8 cellular contexts compared by ENCODE assay signal in the genomic region with DNA sequence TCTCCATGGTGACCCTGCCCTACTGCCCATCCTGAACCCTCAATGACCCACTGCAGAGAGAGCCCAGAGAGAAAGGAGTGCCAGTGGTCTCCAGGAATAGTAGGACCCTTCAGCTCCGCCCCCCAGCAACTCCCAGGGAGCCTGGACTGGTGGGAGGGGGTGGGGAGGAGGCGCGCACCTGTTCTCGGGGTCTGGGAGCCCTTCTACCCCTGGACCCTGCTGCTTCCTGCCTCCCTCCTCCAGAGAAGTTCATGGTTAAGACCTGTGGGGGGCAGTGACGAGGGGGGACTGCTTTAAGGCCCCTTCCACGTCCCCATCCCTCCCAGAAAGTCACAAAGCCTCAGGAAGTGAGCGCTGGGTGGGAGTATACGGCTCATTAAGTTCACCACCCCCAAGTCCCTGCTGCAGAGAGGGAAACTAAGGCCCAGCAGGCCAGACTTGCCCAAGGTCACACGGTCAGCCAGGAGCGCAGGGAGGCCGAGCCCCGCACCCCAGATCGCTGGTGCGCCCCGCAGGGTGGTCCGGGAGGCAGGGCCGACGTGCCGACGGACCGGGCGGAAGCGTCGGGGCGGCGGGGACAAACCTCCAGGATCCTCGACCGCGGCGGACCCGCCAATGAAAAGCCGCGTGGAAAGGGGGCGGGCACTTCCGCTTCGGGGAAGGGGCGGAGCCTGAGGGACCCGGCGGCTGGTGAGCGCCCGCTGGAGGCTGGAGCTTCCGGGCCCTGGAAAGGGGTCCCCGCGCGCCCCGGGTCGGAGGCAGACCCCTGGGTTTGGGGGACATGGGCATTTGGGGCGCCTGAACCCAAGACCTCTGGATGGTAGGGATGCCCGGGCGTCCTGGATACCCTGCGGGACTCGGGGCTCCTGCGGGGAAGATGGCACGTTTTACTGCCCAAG. TPM values are rescaled to one million over a fixed set of nuclear protein-coding genes. Genes with fewer than 3 reads are reported as not detected.
DNase-seq lines count a peak whose midpoint lies in the region; ATAC-seq and TF ChIP-seq lines count a peak whose summit lies in the region.

A gene with protein sequence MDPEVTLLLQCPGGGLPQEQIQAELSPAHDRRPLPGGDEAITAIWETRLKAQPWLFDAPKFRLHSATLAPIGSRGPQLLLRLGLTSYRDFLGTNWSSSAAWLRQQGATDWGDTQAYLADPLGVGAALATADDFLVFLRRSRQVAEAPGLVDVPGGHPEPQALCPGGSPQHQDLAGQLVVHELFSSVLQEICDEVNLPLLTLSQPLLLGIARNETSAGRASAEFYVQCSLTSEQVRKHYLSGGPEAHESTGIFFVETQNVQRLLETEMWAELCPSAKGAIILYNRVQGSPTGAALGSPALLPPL (plus strand): TSS at position 667 of the 899 bp plus-strand sequence. CDS start 379 bp downstream, outside the sequence.
A gene with protein sequence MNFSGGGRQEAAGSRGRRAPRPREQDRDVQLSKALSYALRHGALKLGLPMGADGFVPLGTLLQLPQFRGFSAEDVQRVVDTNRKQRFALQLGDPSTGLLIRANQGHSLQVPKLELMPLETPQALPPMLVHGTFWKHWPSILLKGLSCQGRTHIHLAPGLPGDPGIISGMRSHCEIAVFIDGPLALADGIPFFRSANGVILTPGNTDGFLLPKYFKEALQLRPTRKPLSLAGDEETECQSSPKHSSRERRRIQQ (minus strand): TSS at position 579 of the 899 bp plus-strand sequence. CDS start 326 bp downstream, at position 253.

- H3K4me3 Mint-ChIP-seq in T-helper 1 cell treated with Interleukin-12 subunit alpha and Interleukin-12 subunit beta and Interleukin-4 antibody, amounts not matched to agents 30 μg/mL and 1 μg/mL, for 36 hours, result peak within 1 kb of the TSS; percentile 88

- H3K9me3 Mint-ChIP-seq in T-helper 1 cell treated with Interleukin-12 subunit alpha and Interleukin-12 subunit beta and Interleukin-4 antibody, amounts not matched to agents 30 μg/mL and 1 μg/mL, for 36 hours, result no peaks in the 10 kb centered on the region

- peak; percentile 81 to 88 (median 82) for ATAC-seq in psoas muscle

- intact Hi-C loops in left ventricle myocardium inferior (cut with micrococcal nuclease), result no loop called here
- intact Hi-C loops in psoas muscle (cut with DNase I), result loop anchor here in 1 of 2 donors (5.0 kb wide), 1 partner anchor 39 kb away; a partner anchor contains a TSS

- H3K9me3 ChIP-seq in left ventricle myocardium inferior (replicated peaks) (no peaks in the 10 kb centered on the region), psoas muscle (no peaks in the 10 kb centered on the region)

- H3K4me1 Mint-ChIP-seq in T-helper 1 cell treated with Interleukin-12 subunit alpha and Interleukin-12 subunit beta and Interleukin-4 antibody, amounts not matched to agents 30 μg/mL and 1 μg/mL, for 36 hours (ENCODE audit: low read depth), result peaks cover 21% of the 10 kb centered on the region

- H3K27me3 ChIP-seq in H7 (ENCODE audit: control insufficient read depth, insufficient read depth, low read length) (no peaks in the 10 kb centered on the region), left ventricle myocardium inferior (ENCODE audit: low read depth) (no peaks in the 10 kb centered on the region), psoas muscle (ENCODE audit: insufficient read depth in 3 of 3, low read length in 2 of 3) (no peaks in the 10 kb centered on the region)

- peak within 1 kb of the TSS; percentile 86 for H3K27ac Mint-ChIP-seq in T-helper 1 cell treated with Interleukin-12 subunit alpha and Interleukin-12 subunit beta and Interleukin-4 antibody, amounts not matched to agents 30 μg/mL and 1 μg/mL, for 36 hours

- DNase-seq in DMS79 treated with DMSO at 0.1 percent for 48 hours (lab: John Stamatoyannopoulos, UW) (peak; percentile 79), H7 (peak; percentile 99), NCI-H128 (lab: John Stamatoyannopoulos, UW; ENCODE audit: unreplicated experiment) (peak; percentile 79), amniotic epithelial cell (ENCODE audit: low read depth) (peak; percentile 58), left ventricle myocardium inferior (peak; percentile 93), psoas muscle (peak; percentile 92 to 96), ureter (ENCODE audit: low spot score) (peak; percentile 95)

- H3K27ac ChIP-seq in left ventricle myocardium inferior (replicated peaks), result peak within 1 kb of the TSS; percentile 98
- H3K27ac ChIP-seq in psoas muscle, result peak within 1 kb of the TSS; percentile 91

- H3K36me3 ChIP-seq in H7 (replicated peaks; ENCODE audit: control insufficient read depth, insufficient read depth, low read length), result no peaks in the 10 kb centered on the region; the same call in none of the 2 replicates
- peaks cover 6% of the 10 kb centered on the region for H3K36me3 ChIP-seq in left ventricle myocardium inferior
- peaks cover 0 to 23% of the 10 kb centered on the region in 2 donors for H3K36me3 ChIP-seq in psoas muscle (ENCODE audit: insufficient read depth in 1 of 2, low read depth in 1 of 2)

- WGBS in psoas muscle, 3 donors, result 1% methylated on average over 48 to 54 of the region's 54 CpGs

- no peaks in the 10 kb centered on the region for H3K36me3 Mint-ChIP-seq in T-helper 1 cell treated with Interleukin-12 subunit alpha and Interleukin-12 subunit beta and Interleukin-4 antibody, amounts not matched to agents 30 μg/mL and 1 μg/mL, for 36 hours (ENCODE audit: low read depth)

- H3K27me3 Mint-ChIP-seq in T-helper 1 cell treated with Interleukin-12 subunit alpha and Interleukin-12 subunit beta and Interleukin-4 antibody, amounts not matched to agents 30 μg/mL and 1 μg/mL, for 36 hours (ENCODE audit: low read depth), result no peaks in the 10 kb centered on the region

- TF ChIP-seq CTCF in left ventricle myocardium inferior (IDR thresholded peaks at IDR 0.05; ENCODE audit: borderline replicate concordance) (peak; percentile 34), psoas muscle (IDR thresholded peaks at IDR 0.05) (peak; percentile 25)

- peaks cover 68% of the 10 kb centered on the region for H3K4me1 ChIP-seq in left ventricle myocardium inferior
- peaks cover 50% of the 10 kb centered on the region for H3K4me1 ChIP-seq in psoas muscle

- H3K4me3 ChIP-seq in H7 (ENCODE audit: insufficient read depth, low read depth, low read length) (peak within 1 kb of the TSS; percentile 81), left ventricle myocardium inferior (peak within 1 kb of the TSS; percentile 95), psoas muscle (peak within 1 kb of the TSS; percentile 74)

RNA-seq across cellular contexts. Expression of the first gene that starts in this region (rescaled TPM):
- 73.3 and 75.9 TPM in 2 replicates for total RNA-seq in H7 (2014; rRNA removed; shearing (Covaris generic))
- total RNA-seq in left ventricle myocardium inferior (65.2 TPM), psoas muscle (10 to 100 TPM; 39.6 to 59.3 (median 49.6) TPM), ureter (82.7 TPM)
- polyA plus RNA-seq in psoas muscle, result 10 to 100 TPM; 31.6 to 56.0 (median 43.0) TPM

RNA-seq across cellular contexts. Expression of the second gene that starts in this region (rescaled TPM):
- 75.6 and 76.0 TPM in 2 replicates for total RNA-seq in H7 (2014; rRNA removed; shearing (Covaris generic))
- 82.3 TPM for total RNA-seq in left ventricle myocardium inferior
- 100 to 1,000 TPM in 1 of 4 donors, 10 to 100 TPM in 3; 49.6 to 131 (median 92.5) TPM for total RNA-seq in psoas muscle
- 100 to 1,000 TPM in 2 of 3 donors, 10 to 100 TPM in 1; 88.9 to 109 (median 103) TPM for polyA plus RNA-seq in psoas muscle
- 49.4 TPM for total RNA-seq in ureter

Comparison
In these comparisons a context has a peak if more than half of its experiments do, and no peak if none do; other contexts are left out.
1. Peak in every context shown above with its lines: DNase-seq, ATAC-seq, H3K4me3 ChIP-seq and H3K27ac ChIP-seq.